ENCODE assay signal across 3 cellular contexts in genomic region chr2:672606-672905, GRCh38.
TF ChIP-seq lines count a peak whose summit lies in the region.

No MANE protein-coding gene starts in this region.

TF ChIP-seq in SK-N-SH, 30 proteins besides CTCF, POLR2A, EP300 and RAD21:
- no peak for TF ChIP-seq EZH2phosphoT487 (IDR thresholded peaks at IDR 0.05; ENCODE audit: borderline replicate concordance, low read depth)
- no peak for TF ChIP-seq NFIC (IDR thresholded peaks at IDR 0.05; ENCODE audit: borderline replicate concordance)
- no peak for TF ChIP-seq MEF2A (IDR thresholded peaks at IDR 0.05; ENCODE audit: borderline replicate concordance, low read depth)
- TF ChIP-seq TEAD4 (IDR thresholded peaks at IDR 0.05; ENCODE audit: borderline replicate concordance, insufficient read depth), result no peak
- TF ChIP-seq GATA2 (CRISPR knock-in tag; IDR thresholded peaks at IDR 0.05), result no peak
- no peak for TF ChIP-seq RXRA (IDR thresholded peaks at IDR 0.05; ENCODE audit: borderline replicate concordance, low read depth)
- no peak for TF ChIP-seq MAX (IDR thresholded peaks at IDR 0.05; ENCODE audit: low read depth)
- no peak for TF ChIP-seq YY1 (IDR thresholded peaks at IDR 0.05; ENCODE audit: low read depth)
- TF ChIP-seq TCF12 (IDR thresholded peaks at IDR 0.05), result no peak
- no peak for TF ChIP-seq NRF1 (IDR thresholded peaks at IDR 0.05; ENCODE audit: low read depth, low read length)
- TF ChIP-seq ELF1 (IDR thresholded peaks at IDR 0.05), result no peak
- TF ChIP-seq FOSL2 (IDR thresholded peaks at IDR 0.05; ENCODE audit: borderline replicate concordance, low read depth), result no peak
- TF ChIP-seq RFX5 (IDR thresholded peaks at IDR 0.05; ENCODE audit: low read length), result no peak
- TF ChIP-seq SMC3 (IDR thresholded peaks at IDR 0.05; ENCODE audit: low read depth, low read length), result no peak
TF ChIP-seq in SK-N-SH: peak in this region for 0.

TF ChIP-seq in SK-N-SH treated with all-trans-retinoic acid at 6 μM for 48 hours, 23 proteins besides CTCF, POLR2A, EP300 and RAD21:
- TF ChIP-seq RARB (CRISPR knock-in tag; IDR thresholded peaks at IDR 0.05) (no peak), ZNF70 (CRISPR knock-in tag; IDR thresholded peaks at IDR 0.05) (no peak), CREB5 (CRISPR knock-in tag; IDR thresholded peaks at IDR 0.05; ENCODE audit: low read depth) (no peak), POU6F1 (CRISPR knock-in tag; IDR thresholded peaks at IDR 0.05; ENCODE audit: borderline replicate concordance, low read depth) (no peak), ZNF565 (CRISPR knock-in tag; conservative IDR thresholded peaks at IDR 0.05; ENCODE audit: low read depth) (no peak), OSR1 (CRISPR knock-in tag; IDR thresholded peaks at IDR 0.05) (no peak), ZNF8 (CRISPR knock-in tag; IDR thresholded peaks at IDR 0.05) (no peak), TOX (CRISPR knock-in tag; IDR thresholded peaks at IDR 0.05; ENCODE audit: borderline replicate concordance) (no peak), TSHZ2 (CRISPR knock-in tag; IDR thresholded peaks at IDR 0.05) (no peak)

TF ChIP-seq in IMR-90, 13 proteins besides CTCF, POLR2A, EP300 and RAD21:
- TF ChIP-seq NFE2L2 (IDR thresholded peaks at IDR 0.05; ENCODE audit: low read depth, low read length), result no peak
- TF ChIP-seq CEBPB (IDR thresholded peaks at IDR 0.05; ENCODE audit: low read depth, low read length), result no peak
- TF ChIP-seq MXI1 (IDR thresholded peaks at IDR 0.05; ENCODE audit: borderline replicate concordance, low read depth, low read length), result no peak
- TF ChIP-seq RCOR1 (IDR thresholded peaks at IDR 0.05; ENCODE audit: insufficient replicate concordance, low read length), result no peak
- TF ChIP-seq MAZ (IDR thresholded peaks at IDR 0.05; ENCODE audit: borderline replicate concordance, low read depth, low read length), result no peak
- no peak for TF ChIP-seq CHD1 (IDR thresholded peaks at IDR 0.05; ENCODE audit: low read depth, low read length)
- TF ChIP-seq BHLHE40 (IDR thresholded peaks at IDR 0.05; ENCODE audit: low read depth, low read length), result no peak
- no peak for TF ChIP-seq ELK1 (IDR thresholded peaks at IDR 0.05; ENCODE audit: borderline replicate concordance, low read depth, low read length)
- TF ChIP-seq SMC3 (IDR thresholded peaks at IDR 0.05; ENCODE audit: low read depth, low read length), result no peak
- no peak for TF ChIP-seq MAFK (IDR thresholded peaks at IDR 0.05; ENCODE audit: low read depth, low read length)
- TF ChIP-seq USF2 (IDR thresholded peaks at IDR 0.05; ENCODE audit: low read depth, low read length), result no peak
- no peak for TF ChIP-seq FOS (IDR thresholded peaks at IDR 0.05; ENCODE audit: low read depth, low read length)
